In the genomic region with DNA sequence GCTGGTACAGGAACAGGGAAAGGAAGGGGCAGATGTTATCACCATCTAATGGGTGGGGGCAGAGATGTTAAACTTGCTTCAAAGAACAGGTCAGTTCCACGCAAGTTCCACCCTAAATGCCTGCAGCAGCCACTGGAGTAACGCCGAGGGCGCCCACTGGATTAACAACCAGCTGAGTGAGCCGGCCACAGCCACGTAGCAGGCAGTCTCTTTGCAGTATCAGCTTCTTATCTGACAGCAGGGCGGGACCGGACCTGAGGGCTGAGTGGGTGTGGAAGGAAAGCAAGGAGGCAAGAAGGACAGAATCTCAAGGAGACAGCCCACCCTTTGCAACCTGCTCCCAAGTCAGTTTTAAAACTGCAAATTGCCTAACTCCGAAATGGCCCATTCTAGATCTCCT, we compare ENCODE assay signal across 2 cellular contexts.
A peak's percentile ranks its signal among the peaks of the same experiment; 100 is the strongest.
TF ChIP-seq lines count a peak whose summit lies in the region.

No MANE protein-coding gene starts in this region.

TF ChIP-seq in SK-N-SH, 30 proteins besides CTCF, POLR2A, EP300 and RAD21:
- TF ChIP-seq SMC3 (IDR thresholded peaks at IDR 0.05; ENCODE audit: low read depth, low read length) (no peak), GATA2 (CRISPR knock-in tag; IDR thresholded peaks at IDR 0.05) (peak; percentile 32; the same call in 1 of the 2 replicates)

TF ChIP-seq in SK-N-SH treated with all-trans-retinoic acid at 6 μM for 48 hours, 23 proteins besides CTCF, POLR2A, EP300 and RAD21:
- TF ChIP-seq OSR1 (CRISPR knock-in tag; IDR thresholded peaks at IDR 0.05) = no peak
- no peak for TF ChIP-seq ARNTL (CRISPR knock-in tag; IDR thresholded peaks at IDR 0.05; ENCODE audit: borderline replicate concordance, low read depth)
- no peak for TF ChIP-seq ISL1 (CRISPR knock-in tag; IDR thresholded peaks at IDR 0.05)
- no peak for TF ChIP-seq TOX (CRISPR knock-in tag; IDR thresholded peaks at IDR 0.05; ENCODE audit: borderline replicate concordance)
- no peak for TF ChIP-seq POU6F1 (CRISPR knock-in tag; IDR thresholded peaks at IDR 0.05; ENCODE audit: borderline replicate concordance, low read depth)
- no peak for TF ChIP-seq CSRNP3 (CRISPR knock-in tag; IDR thresholded peaks at IDR 0.05)
- no peak for TF ChIP-seq ZC3H10 (CRISPR knock-in tag; IDR thresholded peaks at IDR 0.05)
- TF ChIP-seq BACH2 (CRISPR knock-in tag; IDR thresholded peaks at IDR 0.05; ENCODE audit: borderline replicate concordance) = no peak
- TF ChIP-seq ZNF8 (CRISPR knock-in tag; IDR thresholded peaks at IDR 0.05) = no peak
- no peak for TF ChIP-seq ZFP3 (CRISPR knock-in tag; IDR thresholded peaks at IDR 0.05)
- no peak for TF ChIP-seq CREB5 (CRISPR knock-in tag; IDR thresholded peaks at IDR 0.05; ENCODE audit: low read depth)
- TF ChIP-seq ZNF565 (CRISPR knock-in tag; conservative IDR thresholded peaks at IDR 0.05; ENCODE audit: low read depth) = no peak
- TF ChIP-seq SNAI2 (CRISPR knock-in tag; IDR thresholded peaks at IDR 0.05) = no peak
- TF ChIP-seq, protein P1, sequence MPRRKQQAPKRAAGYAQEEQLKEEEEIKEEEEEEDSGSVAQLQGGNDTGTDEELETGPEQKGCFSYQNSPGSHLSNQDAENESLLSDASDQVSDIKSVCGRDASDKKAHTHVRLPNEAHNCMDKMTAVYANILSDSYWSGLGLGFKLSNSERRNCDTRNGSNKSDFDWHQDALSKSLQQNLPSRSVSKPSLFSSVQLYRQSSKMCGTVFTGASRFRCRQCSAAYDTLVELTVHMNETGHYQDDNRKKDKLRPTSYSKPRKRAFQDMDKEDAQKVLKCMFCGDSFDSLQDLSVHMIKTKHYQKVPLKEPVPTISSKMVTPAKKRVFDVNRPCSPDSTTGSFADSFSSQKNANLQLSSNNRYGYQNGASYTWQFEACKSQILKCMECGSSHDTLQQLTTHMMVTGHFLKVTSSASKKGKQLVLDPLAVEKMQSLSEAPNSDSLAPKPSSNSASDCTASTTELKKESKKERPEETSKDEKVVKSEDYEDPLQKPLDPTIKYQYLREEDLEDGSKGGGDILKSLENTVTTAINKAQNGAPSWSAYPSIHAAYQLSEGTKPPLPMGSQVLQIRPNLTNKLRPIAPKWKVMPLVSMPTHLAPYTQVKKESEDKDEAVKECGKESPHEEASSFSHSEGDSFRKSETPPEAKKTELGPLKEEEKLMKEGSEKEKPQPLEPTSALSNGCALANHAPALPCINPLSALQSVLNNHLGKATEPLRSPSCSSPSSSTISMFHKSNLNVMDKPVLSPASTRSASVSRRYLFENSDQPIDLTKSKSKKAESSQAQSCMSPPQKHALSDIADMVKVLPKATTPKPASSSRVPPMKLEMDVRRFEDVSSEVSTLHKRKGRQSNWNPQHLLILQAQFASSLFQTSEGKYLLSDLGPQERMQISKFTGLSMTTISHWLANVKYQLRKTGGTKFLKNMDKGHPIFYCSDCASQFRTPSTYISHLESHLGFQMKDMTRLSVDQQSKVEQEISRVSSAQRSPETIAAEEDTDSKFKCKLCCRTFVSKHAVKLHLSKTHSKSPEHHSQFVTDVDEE (CRISPR knock-in tag; IDR thresholded peaks at IDR 0.05) = no peak
